ENCODE assay signal across 1 cellular context in the genomic region with DNA sequence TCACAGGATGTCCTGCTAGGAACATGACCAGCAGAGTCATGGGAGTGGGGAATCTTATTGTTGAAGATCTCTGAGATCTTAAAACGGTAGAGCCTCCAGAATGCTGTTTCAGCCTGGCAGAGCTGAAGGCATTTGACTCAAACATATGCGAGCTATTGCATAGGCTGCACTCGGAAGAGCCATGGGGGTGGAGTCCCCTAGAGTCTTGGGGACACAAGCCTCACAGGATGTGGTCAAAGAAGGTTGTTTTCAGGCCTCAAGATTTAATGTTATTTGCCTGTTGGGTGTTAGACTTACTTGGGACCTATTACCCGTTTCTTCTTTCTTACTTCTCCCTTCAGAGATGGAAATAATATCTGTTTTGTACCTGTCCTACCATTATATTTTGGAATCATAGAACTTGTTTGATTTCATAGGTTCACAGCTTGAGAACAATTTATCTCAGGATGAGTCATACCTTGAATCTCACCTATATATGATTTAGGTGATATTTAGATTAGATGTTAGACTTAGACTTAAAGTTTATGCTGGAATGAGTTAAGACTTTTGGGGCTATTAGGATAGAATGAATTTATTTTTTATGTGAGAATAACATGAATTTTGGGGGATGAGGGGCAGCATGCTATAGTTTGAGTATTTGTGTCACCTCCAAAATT.
TF ChIP-seq lines count a peak whose summit lies in the region.

No MANE protein-coding gene starts in this region.

TF ChIP-seq in HepG2, 621 proteins besides CTCF, POLR2A, EP300 and RAD21 (continued from another document):
- TF ChIP-seq, protein P1, sequence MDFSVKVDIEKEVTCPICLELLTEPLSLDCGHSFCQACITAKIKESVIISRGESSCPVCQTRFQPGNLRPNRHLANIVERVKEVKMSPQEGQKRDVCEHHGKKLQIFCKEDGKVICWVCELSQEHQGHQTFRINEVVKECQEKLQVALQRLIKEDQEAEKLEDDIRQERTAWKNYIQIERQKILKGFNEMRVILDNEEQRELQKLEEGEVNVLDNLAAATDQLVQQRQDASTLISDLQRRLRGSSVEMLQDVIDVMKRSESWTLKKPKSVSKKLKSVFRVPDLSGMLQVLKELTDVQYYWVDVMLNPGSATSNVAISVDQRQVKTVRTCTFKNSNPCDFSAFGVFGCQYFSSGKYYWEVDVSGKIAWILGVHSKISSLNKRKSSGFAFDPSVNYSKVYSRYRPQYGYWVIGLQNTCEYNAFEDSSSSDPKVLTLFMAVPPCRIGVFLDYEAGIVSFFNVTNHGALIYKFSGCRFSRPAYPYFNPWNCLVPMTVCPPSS (IDR thresholded peaks at IDR 0.05) = no peak
- TF ChIP-seq GABPA (IDR thresholded peaks at IDR 0.05; ENCODE audit: low read depth, low read length) (no peak), GABPA (CRISPR knock-in tag; IDR thresholded peaks at IDR 0.05; ENCODE audit: low read depth) (no peak), FOXP1 (IDR thresholded peaks at IDR 0.05) (no peak), FOXP1 (CRISPR knock-in tag; IDR thresholded peaks at IDR 0.05) (no peak), TCF7L2 (IDR thresholded peaks at IDR 0.05; ENCODE audit: low read depth, low read length) (no peak), HOXA5 (CRISPR knock-in tag; IDR thresholded peaks at IDR 0.05) (no peak), FOXC1 (CRISPR knock-in tag; IDR thresholded peaks at IDR 0.05; ENCODE audit: borderline replicate concordance) (no peak), NFKB2 (CRISPR knock-in tag; IDR thresholded peaks at IDR 0.05; ENCODE audit: borderline replicate concordance) (no peak), ZKSCAN8 (CRISPR knock-in tag; IDR thresholded peaks at IDR 0.05; ENCODE audit: borderline replicate concordance) (no peak), ZNF12 (CRISPR knock-in tag; IDR thresholded peaks at IDR 0.05) (no peak), KLF12 (CRISPR knock-in tag; IDR thresholded peaks at IDR 0.05; ENCODE audit: borderline replicate concordance) (no peak), SNAI1 (CRISPR knock-in tag; IDR thresholded peaks at IDR 0.05; ENCODE audit: borderline replicate concordance) (no peak)
- TF ChIP-seq, protein P2, sequence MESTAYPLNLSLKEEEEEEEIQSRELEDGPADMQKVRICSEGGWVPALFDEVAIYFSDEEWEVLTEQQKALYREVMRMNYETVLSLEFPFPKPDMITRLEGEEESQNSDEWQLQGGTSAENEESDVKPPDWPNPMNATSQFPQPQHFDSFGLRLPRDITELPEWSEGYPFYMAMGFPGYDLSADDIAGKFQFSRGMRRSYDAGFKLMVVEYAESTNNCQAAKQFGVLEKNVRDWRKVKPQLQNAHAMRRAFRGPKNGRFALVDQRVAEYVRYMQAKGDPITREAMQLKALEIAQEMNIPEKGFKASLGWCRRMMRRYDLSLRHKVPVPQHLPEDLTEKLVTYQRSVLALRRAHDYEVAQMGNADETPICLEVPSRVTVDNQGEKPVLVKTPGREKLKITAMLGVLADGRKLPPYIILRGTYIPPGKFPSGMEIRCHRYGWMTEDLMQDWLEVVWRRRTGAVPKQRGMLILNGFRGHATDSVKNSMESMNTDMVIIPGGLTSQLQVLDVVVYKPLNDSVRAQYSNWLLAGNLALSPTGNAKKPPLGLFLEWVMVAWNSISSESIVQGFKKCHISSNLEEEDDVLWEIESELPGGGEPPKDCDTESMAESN (CRISPR knock-in tag; conservative IDR thresholded peaks at IDR 0.05) = no peak
